8 cellular contexts compared by ENCODE assay signal in the genomic region with DNA sequence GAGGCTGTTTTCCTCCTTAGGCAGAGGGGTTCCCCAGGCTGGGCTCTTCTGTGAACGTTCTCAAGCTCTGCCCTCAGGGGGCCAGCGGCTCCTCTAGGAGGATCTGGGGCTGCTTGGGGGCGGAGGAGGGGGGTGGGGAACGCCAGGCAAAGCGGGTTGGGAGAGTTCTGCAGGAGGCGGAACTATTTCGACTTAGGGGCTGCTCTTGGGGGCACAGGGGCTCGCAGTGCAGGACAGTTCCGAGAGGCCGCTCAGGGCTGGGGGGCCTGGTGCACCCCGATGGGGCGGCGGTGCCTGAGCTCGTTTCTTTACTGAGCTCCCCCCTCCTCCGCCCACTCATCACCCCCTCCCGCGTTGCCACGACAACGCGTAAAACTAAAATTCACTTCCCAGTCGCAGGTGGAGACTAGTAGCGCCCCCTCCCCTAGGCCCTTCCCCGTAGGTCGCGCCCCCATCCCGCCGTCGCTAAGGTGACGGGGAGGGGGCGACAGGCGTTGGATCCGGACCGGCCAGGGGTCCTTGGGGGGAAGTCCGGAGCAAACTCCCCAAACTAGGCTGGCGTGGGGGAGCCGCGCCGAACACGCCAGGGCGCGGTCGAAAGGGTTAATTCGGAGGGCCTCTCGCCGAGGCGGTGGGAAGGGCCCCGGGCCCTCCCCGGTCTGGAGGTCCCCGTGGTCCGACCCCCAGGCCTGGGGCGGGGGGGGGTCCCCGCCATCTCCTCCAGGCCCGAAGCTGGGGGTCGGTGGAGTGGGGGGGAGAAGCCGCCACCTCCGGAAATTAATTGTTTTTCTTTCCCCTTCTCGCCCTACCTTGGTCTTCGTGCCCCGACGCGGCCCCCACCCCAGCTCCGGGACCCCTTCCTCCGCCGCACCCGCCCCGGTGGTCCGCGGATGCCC. TPM values are rescaled to one million over a fixed set of nuclear protein-coding genes. Genes with fewer than 3 reads are reported as not detected.
A peak's percentile ranks its signal among the peaks of the same experiment; 100 is the strongest.
DNase-seq lines count a peak whose midpoint lies in the region; ATAC-seq and TF ChIP-seq lines count a peak whose summit lies in the region.

No MANE protein-coding gene starts in this region.

- no peak overlapping the region for H3K27ac ChIP-seq in colonic mucosa
- no peak overlapping the region for H3K27ac ChIP-seq in muscle layer of duodenum (ENCODE audit: low read length)
- H3K27ac ChIP-seq in vagina: no peak overlapping the region

- no peak overlapping the region for H3K27ac Mint-ChIP-seq in stimulated activated naive CD8-positive, alpha-beta T cell treated with anti-CD3 and anti-CD28 coated beads, Interleukin-15, Interleukin-2, amounts not matched to agents 100 ng/mL and 50 ng/mL, for 24 hours

- H3K9me3 Mint-ChIP-seq in stimulated activated naive CD8-positive, alpha-beta T cell treated with anti-CD3 and anti-CD28 coated beads, Interleukin-15, Interleukin-2, amounts not matched to agents 100 ng/mL and 50 ng/mL, for 24 hours: no peaks in the 10 kb centered on the region

- TF ChIP-seq CTCF in colonic mucosa (IDR thresholded peaks at IDR 0.05): no peak
- no peak for TF ChIP-seq CTCF in vagina (IDR thresholded peaks at IDR 0.05)

- peaks cover 29% of the 10 kb centered on the region for H3K27me3 Mint-ChIP-seq in stimulated activated naive CD8-positive, alpha-beta T cell treated with anti-CD3 and anti-CD28 coated beads, Interleukin-15, Interleukin-2, amounts not matched to agents 100 ng/mL and 50 ng/mL, for 24 hours

- peaks cover 7% of the 10 kb centered on the region for H3K4me1 Mint-ChIP-seq in stimulated activated naive CD8-positive, alpha-beta T cell treated with anti-CD3 and anti-CD28 coated beads, Interleukin-15, Interleukin-2, amounts not matched to agents 100 ng/mL and 50 ng/mL, for 24 hours (ENCODE audit: low read depth)

- no peaks in the 10 kb centered on the region for H3K36me3 ChIP-seq in colonic mucosa
- no peaks in the 10 kb centered on the region for H3K36me3 ChIP-seq in muscle layer of duodenum (ENCODE audit: control insufficient read depth in 1 of 2, insufficient read depth in 2 of 2, low read length in 2 of 2)
- H3K36me3 ChIP-seq in vagina: no peaks in the 10 kb centered on the region

- no peak for TF ChIP-seq POLR2A in vagina (IDR thresholded peaks at IDR 0.05)

- H3K4me3 Mint-ChIP-seq in stimulated activated naive CD8-positive, alpha-beta T cell treated with anti-CD3 and anti-CD28 coated beads, Interleukin-15, Interleukin-2, amounts not matched to agents 100 ng/mL and 50 ng/mL, for 24 hours: peak overlapping the region; percentile 20

- DNase-seq in stimulated activated naive CD8-positive, alpha-beta T cell treated with anti-CD3 and anti-CD28 coated beads, Interleukin-15, Interleukin-2, amounts not matched to agents 100 U/mL and 50 U/mL, for 24 hours: no peak
- DNase-seq in colonic mucosa: no peak
- no peak for DNase-seq in vagina (ENCODE audit: extremely low spot score in 2 of 2)
- no peak for DNase-seq in SIG-M5 (lab: John Stamatoyannopoulos, UW)

- H3K9me3 ChIP-seq in colonic mucosa: no peaks in the 10 kb centered on the region
- no peaks in the 10 kb centered on the region for H3K9me3 ChIP-seq in muscle layer of duodenum (ENCODE audit: control insufficient read depth in 1 of 2, low read length in 2 of 2)
- no peaks in the 10 kb centered on the region for H3K9me3 ChIP-seq in vagina

- peak overlapping the region; percentile 9 for H3K4me3 ChIP-seq in colonic mucosa
- peak overlapping the region; percentile 39 to 58 for H3K4me3 ChIP-seq in muscle layer of duodenum (ENCODE audit: low read depth in 1 of 2, low read length in 2 of 2)
- H3K4me3 ChIP-seq in vagina: peak overlapping the region; percentile 37 to 47

- intact Hi-C loops in colonic mucosa (cut with DNase I): no loop called here
- intact Hi-C loops in vagina (cut with DNase I): no loop called here

- H3K36me3 Mint-ChIP-seq in stimulated activated naive CD8-positive, alpha-beta T cell treated with anti-CD3 and anti-CD28 coated beads, Interleukin-15, Interleukin-2, amounts not matched to agents 100 ng/mL and 50 ng/mL, for 24 hours (ENCODE audit: low read depth): no peaks in the 10 kb centered on the region

- no peak for ATAC-seq in stimulated activated naive CD8-positive, alpha-beta T cell treated with anti-CD3 and anti-CD28 coated beads, Interleukin-15, Interleukin-2, amounts not matched to agents 100 U/mL and 50 U/mL, for 24 hours
- no peak for ATAC-seq in activated CD4-positive, CD25-positive, alpha-beta regulatory T cell treated with anti-CD3 and anti-CD28 coated beads, Interleukin-2, amount 50 U/mL, for 24 hours
- no peak for ATAC-seq in GM21367 (IDR thresholded peaks at IDR 0.05; ENCODE audit: unreplicated experiment)

- H3K4me1 ChIP-seq in colonic mucosa: no peaks in the 10 kb centered on the region
- peaks cover 0 to 14% of the 10 kb centered on the region in 2 donors for H3K4me1 ChIP-seq in muscle layer of duodenum (ENCODE audit: control insufficient read depth in 1 of 2, insufficient read depth in 2 of 2, low read length in 2 of 2)
- H3K4me1 ChIP-seq in vagina: peaks cover 18% of the 10 kb centered on the region

- no peak overlapping the region for H3K9ac ChIP-seq in colonic mucosa (ENCODE audit: low read depth in 2 of 2, low read length in 2 of 2)

- H3K27me3 ChIP-seq in colonic mucosa: peaks cover 19% of the 10 kb centered on the region
- H3K27me3 ChIP-seq in muscle layer of duodenum (ENCODE audit: low read depth, low read length): peaks cover 24% of the 10 kb centered on the region
- peaks cover 6% of the 10 kb centered on the region for H3K27me3 ChIP-seq in vagina

RNA-seq across cellular contexts. Expression of a gene that starts 0.9 kb away (rescaled TPM):
- total RNA-seq in colonic mucosa: 1 to 10 TPM; 3.6 to 4.3 TPM
- 20.4 TPM for total RNA-seq in vagina

RNA-seq across cellular contexts. Expression of a gene that starts 45.5 kb away (rescaled TPM):
- total RNA-seq in colonic mucosa: 10 to 100 TPM; 40.6 to 61.0 TPM
- total RNA-seq in vagina: 44.2 TPM
